13 cellular contexts compared by ENCODE assay signal in genomic region chr17:48322060-48322459, GRCh38.
DNase-seq lines count a peak whose midpoint lies in the region; ATAC-seq and TF ChIP-seq lines count a peak whose summit lies in the region.
"Had no signal": no experiment of that assay in that cellular context is flagged by ENCODE, and none has a peak within 500 bp of the region (broad histone marks: within the 10 kb centered on the region; RNA-seq: fewer than 3 reads in every experiment).

No MANE protein-coding gene starts in this region.

- no peak overlapping the region for H3K27ac ChIP-seq in A673 (ENCODE audit: low read depth, low read length, poor library complexity, severe bottlenecking)
- H3K27ac ChIP-seq in fibroblast of lung (ENCODE audit: insufficient read depth, low read length): no peak overlapping the region
- H3K27ac ChIP-seq: BLaER1 had no signal

- H3K79me2 ChIP-seq in fibroblast of lung (ENCODE audit: control insufficient read depth, insufficient read depth, low read length): no peaks in the 10 kb centered on the region

- no peaks in the 10 kb centered on the region for H3K27me3 ChIP-seq in A673 (replicated peaks; ENCODE audit: insufficient read depth, low read depth, low read length, poor library complexity)
- peaks cover 17% of the 10 kb centered on the region for H3K27me3 ChIP-seq in fibroblast of lung (ENCODE audit: control insufficient read depth, insufficient read depth, low read length)

- no peak overlapping the region for H2AFZ ChIP-seq in fibroblast of lung (ENCODE audit: low read length)

- H3K9me3 ChIP-seq in A673 (ENCODE audit: low read depth, low read length, poor library complexity, severe bottlenecking) (no peaks in the 10 kb centered on the region), fibroblast of lung (ENCODE audit: control insufficient read depth, insufficient read depth, low read depth, low read length) (no peaks in the 10 kb centered on the region)
- H3K9me3 ChIP-seq: BLaER1 had no signal

- no peak for ATAC-seq in GM21529 (IDR thresholded peaks at IDR 0.05; ENCODE audit: unreplicated experiment)
- ATAC-seq: activated CD8-positive, alpha-beta T cell treated with anti-CD3 and anti-CD28 coated beads, Interleukin-2, amount 10 ng/mL, durations not matched to agents 7 days and 5 days had no signal

- no TSS peak for BruUV-seq in A673 (replicated peaks; lab: Mats Ljungman, UMichigan)

- CTCF ChIA-PET in A673 (lab: Charles Lee): interaction anchor here (0.6 to 0.7 kb wide), 3 partner anchors 14 to 314 kb away, joined by 3 read pairs; no protein-coding TSS in a partner anchor

- DNase-seq in A673 (ENCODE audit: low spot score) (peak; percentile 29), HCEC 1CT (peak; percentile 55), RPMI7951 (ENCODE audit: low read depth) (peak; percentile 19), fibroblast of lung (ENCODE audit: low read depth in 2 of 2) (peak in 1 of 2 donors; percentile 53), T-helper 1 cell (no peak), NCI-H69 (lab: John Stamatoyannopoulos, UW) (no peak), HPDE6-E6E7 (ENCODE audit: extremely low spot score) (no peak)
- DNase-seq: activated CD8-positive, alpha-beta T cell treated with anti-CD3 and anti-CD28 coated beads, Interleukin-2, amount 10 ng/mL, durations not matched to agents 7 days and 5 days; naive B cell; stimulated activated CD4-positive, alpha-beta T cell treated with anti-CD3 and anti-CD28 coated beads, Interleukin-4, amount 100 ng/mL, for 1 hour; stimulated activated naive CD4-positive, alpha-beta T cell treated with Interleukin-2 at 50 U/mL for 16 hours had no signal

- intact Hi-C loops in A673 (cut with micrococcal nuclease; ENCODE audit: unreplicated experiment): no loop called here

- no peaks in the 10 kb centered on the region for H3K36me3 ChIP-seq in A673 (ENCODE audit: insufficient read depth, low read length, poor library complexity, severe bottlenecking)
- no peaks in the 10 kb centered on the region for H3K36me3 ChIP-seq in fibroblast of lung (ENCODE audit: control insufficient read depth, insufficient read depth, low read length)
- H3K36me3 ChIP-seq: BLaER1 had no signal

- H4K20me1 ChIP-seq in fibroblast of lung (ENCODE audit: control insufficient read depth, extremely low read depth, insufficient read depth, low read length): no peaks in the 10 kb centered on the region
- H4K20me1 ChIP-seq: BLaER1 had no signal

- no peak overlapping the region for H3K4me2 ChIP-seq in fibroblast of lung (ENCODE audit: extremely low read depth, insufficient read depth, low read length)
- H3K4me2 ChIP-seq: BLaER1 had no signal

- H3K9ac ChIP-seq in fibroblast of lung (ENCODE audit: insufficient read depth, low read length): no peak overlapping the region
- H3K9ac ChIP-seq: BLaER1 had no signal

- POLR2A ChIA-PET in A673 (lab: Charles Lee; ENCODE audit: low non-redundant PET): no interaction called here

- H3K4me3 ChIP-seq in A673 (ENCODE audit: low read depth, low read length, poor library complexity, severe bottlenecking): no peak overlapping the region
- no peak overlapping the region for H3K4me3 ChIP-seq in fibroblast of lung (replicated peaks in 1 of 4; ENCODE audit: control extremely low read depth in 1 of 4, insufficient read depth in 1 of 4, low read depth in 3 of 4, low read length in 4 of 4)
- H3K4me3 ChIP-seq: BLaER1 had no signal

- H3K4me1 ChIP-seq in A673 (ENCODE audit: insufficient read depth, low read length, poor library complexity, severe bottlenecking) (no peaks in the 10 kb centered on the region), fibroblast of lung (ENCODE audit: control insufficient read depth, extremely low read depth, insufficient read depth, low read length) (no peaks in the 10 kb centered on the region)
- H3K4me1 ChIP-seq: BLaER1 had no signal

- peak; percentile 44 for TF ChIP-seq CTCF in A673 (conservative IDR thresholded peaks at IDR 0.05; ENCODE audit: low read depth, low read length)
- peak; percentile 18 to 31 for TF ChIP-seq CTCF in fibroblast of lung (conservative IDR thresholded peaks at IDR 0.05 in 1 of 2, IDR thresholded peaks at IDR 0.05 in 1 of 2; ENCODE audit: low read depth in 1 of 2, low read length in 2 of 2)

Comparison
In these comparisons a context has a peak if more than half of its experiments do, and no peak if none do; other contexts are left out.
1. DNase-seq: peak in A673 (single experiment), HCEC 1CT (single experiment) and RPMI7951 (single experiment); none in T-helper 1 cell (0 of 5), NCI-H69 (single experiment) and HPDE6-E6E7 (single experiment).